ENCODE assay signal across 8 cellular contexts in genomic region chr17:42421479-42422332, GRCh38.
A peak's percentile ranks its signal among the peaks of the same experiment; 100 is the strongest.
DNase-seq lines count a peak whose midpoint lies in the region; ATAC-seq and TF ChIP-seq lines count a peak whose summit lies in the region.

No MANE protein-coding gene starts in this region.

- H3K4me3 Mint-ChIP-seq in nephron: peak overlapping the region; percentile 78 to 99 (median 96)

- H3K4me3 ChIP-seq in WI38 (ENCODE audit: low read depth, low read length) (peak overlapping the region; percentile 88), fibroblast of mammary gland (ENCODE audit: control insufficient read depth, low read depth, low read length) (peak overlapping the region; percentile 98)

- no peaks in the 10 kb centered on the region for H3K9me3 Mint-ChIP-seq in nephron

- TF ChIP-seq CTCF in GM10266 (IDR thresholded peaks at IDR 0.05; ENCODE audit: control insufficient read depth, insufficient read depth, low read depth, missing control alignments) (no peak), WI38 (IDR thresholded peaks at IDR 0.05; ENCODE audit: low read depth, low read length) (no peak), fibroblast of mammary gland (conservative IDR thresholded peaks at IDR 0.05; ENCODE audit: control insufficient read depth, insufficient read depth, low read depth, low read length) (no peak), nephron (IDR thresholded peaks at IDR 0.05; ENCODE audit: unreplicated experiment in 3 of 3) (no peak)

- H3K27me3 Mint-ChIP-seq in nephron (ENCODE audit: low read depth): peaks cover 49% of the 10 kb centered on the region

- no peak for ATAC-seq in HG02840 (IDR thresholded peaks at IDR 0.05; ENCODE audit: low FRiP score, unreplicated experiment)

- DNase-seq in GM10266 (ENCODE audit: extremely low spot score) (peak; percentile 32), fibroblast of mammary gland (ENCODE audit: low read depth) (peak; percentile 84), erythroblast (lab: John Stamatoyannopoulos, UW) (no peak), NCI-H69 (lab: John Stamatoyannopoulos, UW) (no peak), SHP77 (lab: John Stamatoyannopoulos, UW) (no peak)

- no peak for TF ChIP-seq POLR2A in erythroblast (IDR thresholded peaks at IDR 0.05; ENCODE audit: low read length)

- peak overlapping the region in 2 of 3 experiments; percentile 90 to 98 for H3K27ac Mint-ChIP-seq in nephron

- H3K4me1 Mint-ChIP-seq in nephron: peaks cover 34% of the 10 kb centered on the region

- no peaks in the 10 kb centered on the region for H3K36me3 Mint-ChIP-seq in nephron (ENCODE audit: low read depth)

Comparison
In these comparisons a context has a peak if more than half of its experiments do, and no peak if none do; other contexts are left out.
1. DNase-seq: peak in GM10266 (single experiment) and fibroblast of mammary gland (single experiment); none in erythroblast (0 of 2), NCI-H69 (single experiment) and SHP77 (0 of 2).